Comparison of ENCODE assay signal across 1 cellular context in the genomic region with DNA sequence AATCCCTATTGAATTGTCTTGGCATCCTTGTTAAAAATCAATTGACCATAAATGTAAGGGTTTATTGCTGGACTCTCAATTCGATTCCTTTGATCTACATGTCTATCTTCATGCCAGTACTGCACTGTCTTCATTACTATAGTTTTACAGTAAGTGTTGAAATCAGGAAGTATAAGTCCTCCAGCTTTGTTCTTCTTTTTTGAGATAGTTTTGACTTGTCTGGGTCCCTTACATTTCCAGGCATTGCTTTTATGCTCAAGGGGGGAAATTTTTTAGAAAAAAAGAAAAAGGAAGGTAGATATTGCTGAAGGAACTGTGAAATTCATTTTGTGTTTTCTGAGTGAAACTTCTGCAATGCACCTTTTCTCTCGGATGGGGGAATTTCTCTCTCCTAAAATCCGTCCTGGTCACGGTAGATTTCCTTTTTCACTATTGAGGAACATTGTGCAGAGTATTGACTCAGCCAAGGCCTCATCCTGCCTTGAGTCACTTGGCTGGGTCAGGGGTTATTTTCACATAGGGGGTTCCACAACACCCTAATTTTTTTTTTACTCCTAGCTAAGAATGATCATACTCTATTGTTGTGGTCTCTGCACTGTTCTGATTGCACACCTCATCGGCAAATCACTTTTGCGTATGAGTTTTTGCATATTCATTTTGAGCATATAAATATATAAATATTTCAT.
TF ChIP-seq lines count a peak whose summit lies in the region.

No MANE protein-coding gene starts in this region.

TF ChIP-seq in GM23338, 12 proteins besides CTCF, POLR2A, EP300 and RAD21 (continued from another document):
- TF ChIP-seq REST (IDR thresholded peaks at IDR 0.05; ENCODE audit: unreplicated experiment) (no peak), ZNF114 (CRISPR knock-in tag; IDR thresholded peaks at IDR 0.05) (no peak), EZH2 (IDR thresholded peaks at IDR 0.05; ENCODE audit: low read depth, unreplicated experiment) (no peak), JUNB (IDR thresholded peaks at IDR 0.05; ENCODE audit: unreplicated experiment) (no peak)
- TF ChIP-seq, protein P1, sequence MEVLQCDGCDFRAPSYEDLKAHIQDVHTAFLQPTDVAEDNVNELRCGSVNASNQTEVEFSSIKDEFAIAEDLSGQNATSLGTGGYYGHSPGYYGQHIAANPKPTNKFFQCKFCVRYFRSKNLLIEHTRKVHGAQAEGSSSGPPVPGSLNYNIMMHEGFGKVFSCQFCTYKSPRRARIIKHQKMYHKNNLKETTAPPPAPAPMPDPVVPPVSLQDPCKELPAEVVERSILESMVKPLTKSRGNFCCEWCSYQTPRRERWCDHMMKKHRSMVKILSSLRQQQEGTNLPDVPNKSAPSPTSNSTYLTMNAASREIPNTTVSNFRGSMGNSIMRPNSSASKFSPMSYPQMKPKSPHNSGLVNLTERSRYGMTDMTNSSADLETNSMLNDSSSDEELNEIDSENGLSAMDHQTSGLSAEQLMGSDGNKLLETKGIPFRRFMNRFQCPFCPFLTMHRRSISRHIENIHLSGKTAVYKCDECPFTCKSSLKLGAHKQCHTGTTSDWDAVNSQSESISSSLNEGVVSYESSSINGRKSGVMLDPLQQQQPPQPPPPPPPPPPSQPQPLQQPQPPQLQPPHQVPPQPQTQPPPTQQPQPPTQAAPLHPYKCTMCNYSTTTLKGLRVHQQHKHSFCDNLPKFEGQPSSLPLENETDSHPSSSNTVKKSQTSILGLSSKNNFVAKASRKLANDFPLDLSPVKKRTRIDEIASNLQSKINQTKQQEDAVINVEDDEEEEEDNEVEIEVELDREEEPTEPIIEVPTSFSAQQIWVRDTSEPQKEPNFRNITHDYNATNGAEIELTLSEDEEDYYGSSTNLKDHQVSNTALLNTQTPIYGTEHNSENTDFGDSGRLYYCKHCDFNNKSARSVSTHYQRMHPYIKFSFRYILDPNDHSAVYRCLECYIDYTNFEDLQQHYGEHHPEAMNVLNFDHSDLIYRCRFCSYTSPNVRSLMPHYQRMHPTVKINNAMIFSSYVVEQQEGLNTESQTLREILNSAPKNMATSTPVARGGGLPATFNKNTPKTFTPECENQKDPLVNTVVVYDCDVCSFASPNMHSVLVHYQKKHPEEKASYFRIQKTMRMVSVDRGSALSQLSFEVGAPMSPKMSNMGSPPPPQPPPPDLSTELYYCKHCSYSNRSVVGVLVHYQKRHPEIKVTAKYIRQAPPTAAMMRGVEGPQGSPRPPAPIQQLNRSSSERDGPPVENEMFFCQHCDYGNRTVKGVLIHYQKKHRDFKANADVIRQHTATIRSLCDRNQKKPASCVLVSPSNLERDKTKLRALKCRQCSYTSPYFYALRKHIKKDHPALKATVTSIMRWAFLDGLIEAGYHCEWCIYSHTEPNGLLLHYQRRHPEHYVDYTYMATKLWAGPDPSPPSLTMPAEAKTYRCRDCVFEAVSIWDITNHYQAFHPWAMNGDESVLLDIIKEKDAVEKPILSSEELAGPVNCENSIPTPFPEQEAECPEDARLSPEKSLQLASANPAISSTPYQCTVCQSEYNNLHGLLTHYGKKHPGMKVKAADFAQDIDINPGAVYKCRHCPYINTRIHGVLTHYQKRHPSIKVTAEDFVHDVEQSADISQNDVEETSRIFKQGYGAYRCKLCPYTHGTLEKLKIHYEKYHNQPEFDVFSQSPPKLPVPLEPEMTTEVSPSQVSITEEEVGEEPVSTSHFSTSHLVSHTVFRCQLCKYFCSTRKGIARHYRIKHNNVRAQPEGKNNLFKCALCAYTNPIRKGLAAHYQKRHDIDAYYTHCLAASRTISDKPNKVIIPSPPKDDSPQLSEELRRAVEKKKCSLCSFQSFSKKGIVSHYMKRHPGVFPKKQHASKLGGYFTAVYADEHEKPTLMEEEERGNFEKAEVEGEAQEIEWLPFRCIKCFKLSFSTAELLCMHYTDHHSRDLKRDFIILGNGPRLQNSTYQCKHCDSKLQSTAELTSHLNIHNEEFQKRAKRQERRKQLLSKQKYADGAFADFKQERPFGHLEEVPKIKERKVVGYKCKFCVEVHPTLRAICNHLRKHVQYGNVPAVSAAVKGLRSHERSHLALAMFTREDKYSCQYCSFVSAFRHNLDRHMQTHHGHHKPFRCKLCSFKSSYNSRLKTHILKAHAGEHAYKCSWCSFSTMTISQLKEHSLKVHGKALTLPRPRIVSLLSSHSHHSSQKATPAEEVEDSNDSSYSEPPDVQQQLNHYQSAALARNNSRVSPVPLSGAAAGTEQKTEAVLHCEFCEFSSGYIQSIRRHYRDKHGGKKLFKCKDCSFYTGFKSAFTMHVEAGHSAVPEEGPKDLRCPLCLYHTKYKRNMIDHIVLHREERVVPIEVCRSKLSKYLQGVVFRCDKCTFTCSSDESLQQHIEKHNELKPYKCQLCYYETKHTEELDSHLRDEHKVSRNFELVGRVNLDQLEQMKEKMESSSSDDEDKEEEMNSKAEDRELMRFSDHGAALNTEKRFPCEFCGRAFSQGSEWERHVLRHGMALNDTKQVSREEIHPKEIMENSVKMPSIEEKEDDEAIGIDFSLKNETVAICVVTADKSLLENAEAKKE (CRISPR knock-in tag; IDR thresholded peaks at IDR 0.05) = no peak
